In genomic region chr3:56725175-56725574, GRCh38 we compare ENCODE assay signal across 8 cellular contexts. TPM values are rescaled to one million over a fixed set of nuclear protein-coding genes. Genes with fewer than 3 reads are reported as not detected.
DNase-seq lines count a peak whose midpoint lies in the region; ATAC-seq and TF ChIP-seq lines count a peak whose summit lies in the region.

No MANE protein-coding gene starts in this region.

- no peak for TF ChIP-seq CTCF in osteoblast (IDR thresholded peaks at IDR 0.05; ENCODE audit: extremely low read depth, low read depth, low read length)
- no peak for TF ChIP-seq CTCF in sigmoid colon (IDR thresholded peaks at IDR 0.05)
- no peak for TF ChIP-seq CTCF in BE2C (IDR thresholded peaks at IDR 0.05; ENCODE audit: low read depth, low read length)

- TF ChIP-seq EP300 in sigmoid colon (IDR thresholded peaks at IDR 0.05): no peak

- no peaks in the 10 kb centered on the region for H3K27me3 ChIP-seq in osteoblast (ENCODE audit: insufficient read depth, low read length)
- no peaks in the 10 kb centered on the region for H3K27me3 ChIP-seq in sigmoid colon
- H3K27me3 ChIP-seq in BE2C: no peaks in the 10 kb centered on the region

- H3K4me2 ChIP-seq in osteoblast (ENCODE audit: insufficient read depth, low read length): no peak overlapping the region

- no peaks in the 10 kb centered on the region for H3K4me1 ChIP-seq in osteoblast (ENCODE audit: insufficient read depth, low read length)
- H3K4me1 ChIP-seq in sigmoid colon: peaks cover 0 to 2% (median 0%) of the 10 kb centered on the region in 4 donors
- no peaks in the 10 kb centered on the region for H3K4me1 ChIP-seq in BE2C

- H3K36me3 ChIP-seq in osteoblast (ENCODE audit: insufficient read depth, low read length) (no peaks in the 10 kb centered on the region), sigmoid colon (peaks cover 0 to 61% (median 18%) of the 10 kb centered on the region in 4 donors), BE2C (no peaks in the 10 kb centered on the region)

- ATAC-seq in GM19043 (IDR thresholded peaks at IDR 0.05; ENCODE audit: low read depth, unreplicated experiment): peak; percentile 95
- peak; percentile 95 for ATAC-seq in HG03135 (IDR thresholded peaks at IDR 0.05; ENCODE audit: unreplicated experiment)

- no peak overlapping the region for H3K4me3 ChIP-seq in osteoblast (ENCODE audit: insufficient read depth, low read length)
- no peak overlapping the region for H3K4me3 ChIP-seq in sigmoid colon
- H3K4me3 ChIP-seq in BE2C (ENCODE audit: low read depth, low read length): no peak overlapping the region

- H3K9me3 ChIP-seq in osteoblast (ENCODE audit: low read depth, low read length) (no peaks in the 10 kb centered on the region), sigmoid colon (no peaks in the 10 kb centered on the region), BE2C (no peaks in the 10 kb centered on the region)

- no peaks in the 10 kb centered on the region for H3K79me2 ChIP-seq in osteoblast (ENCODE audit: insufficient read depth, low read length)

- H2AFZ ChIP-seq in osteoblast (ENCODE audit: low read length): no peak overlapping the region

- H4K20me1 ChIP-seq in osteoblast (ENCODE audit: insufficient read depth, low read length): no peaks in the 10 kb centered on the region

- intact Hi-C loops in sigmoid colon (cut with DNase I): no loop called here

- TF ChIP-seq POLR2A in sigmoid colon (IDR thresholded peaks at IDR 0.05): no peak

- DNase-seq in activated CD8-positive, alpha-beta memory T cell treated with anti-CD3 and anti-CD28 coated beads, Interleukin-2, amount 50 U/mL, for 24 hours (ENCODE audit: extremely low read depth): peak; percentile 28
- DNase-seq in stimulated activated CD4-positive, alpha-beta T cell treated with anti-CD3 and anti-CD28 coated beads, Interleukin-2, amount 100 ng/mL, for 24 hours: peak; percentile 50 to 63
- DNase-seq in osteoblast (ENCODE audit: insufficient read length, low spot score, missing footprints) (no peak), sigmoid colon (no peak), islet precursor cell (no peak), BE2C (no peak)

- 64 to 86% methylated on average over 3 of the region's 3 CpGs for WGBS in sigmoid colon, 2 donors

- H3K27ac ChIP-seq in osteoblast (ENCODE audit: low read depth, low read length) (no peak overlapping the region), sigmoid colon (no peak overlapping the region)

RNA-seq across cellular contexts. Expression of gene TASOR, which starts 42.1 kb away (rescaled TPM):
- total RNA-seq in osteoblast: 65.4 and 65.5 TPM in 2 replicates
- total RNA-seq in sigmoid colon: 10 to 100 TPM; 67.9 to 84.9 (median 79.7) TPM
- polyA plus RNA-seq in sigmoid colon: 10 to 100 TPM; 22.2 to 27.9 (median 25.8) TPM
- 14.4 TPM for polyA plus RNA-seq in BE2C (2012; ENCODE audit: insufficient read depth, insufficient read length, low read depth)

Comparison
In these comparisons a context has a peak if more than half of its experiments do, and no peak if none do; other contexts are left out.
1. DNase-seq: peak in activated CD8-positive, alpha-beta memory T cell treated with anti-CD3 and anti-CD28 coated beads, Interleukin-2, amount 50 U/mL, for 24 hours (single experiment) and stimulated activated CD4-positive, alpha-beta T cell treated with anti-CD3 and anti-CD28 coated beads, Interleukin-2, amount 100 ng/mL, for 24 hours (2 of 2); none in osteoblast (single experiment), sigmoid colon (single experiment), islet precursor cell (single experiment) and BE2C (single experiment).